Comparison of ENCODE assay signal across 17 cellular contexts in genomic region chr1:179870870-179871269, GRCh38. TPM values are rescaled to one million over a fixed set of nuclear protein-coding genes. Genes with fewer than 3 reads are reported as not detected.
A peak's percentile ranks its signal among the peaks of the same experiment; 100 is the strongest.
DNase-seq lines count a peak whose midpoint lies in the region; ATAC-seq and TF ChIP-seq lines count a peak whose summit lies in the region.
"Had no signal": no experiment of that assay in that cellular context is flagged by ENCODE, and none has a peak within 500 bp of the region (broad histone marks: within the 10 kb centered on the region; RNA-seq: fewer than 3 reads in every experiment).

No MANE protein-coding gene starts in this region.

- H3K4me3 ChIP-seq in Karpas-422 (ENCODE audit: low read length) (no peak overlapping the region), psoas muscle (peak overlapping the region; percentile 9)
- H3K4me3 ChIP-seq: GM23248 had no signal

- H3K27me3 ChIP-seq in Karpas-422 (ENCODE audit: low read length): no peaks in the 10 kb centered on the region
- no peaks in the 10 kb centered on the region for H3K27me3 ChIP-seq in psoas muscle (ENCODE audit: insufficient read depth in 3 of 3, low read length in 2 of 3)

- intact Hi-C loops in activated CD4-positive, alpha-beta T cell treated with anti-CD3 and anti-CD28 coated beads, Interleukin-2, amount 10 ng/mL, durations not matched to agents 24 days and 14 days (cut with micrococcal nuclease): no loop called here
- intact Hi-C loops in psoas muscle (cut with DNase I): no loop called here

- H3K4me1 ChIP-seq in Karpas-422 (ENCODE audit: low read length) (peaks cover 45% of the 10 kb centered on the region), psoas muscle (peaks cover 63% of the 10 kb centered on the region)

- H3K4me2 ChIP-seq in Karpas-422 (ENCODE audit: low read depth, low read length, poor library complexity, severe bottlenecking): peak overlapping the region; percentile 37

- peaks cover 93% of the 10 kb centered on the region for H3K79me2 ChIP-seq in Karpas-422 (ENCODE audit: low read length)

- ATAC-seq in psoas muscle (no peak), GM18517 (IDR thresholded peaks at IDR 0.05; ENCODE audit: unreplicated experiment) (no peak), HG02885 (IDR thresholded peaks at IDR 0.05; ENCODE audit: poor library complexity, unreplicated experiment) (no peak)

- no peaks in the 10 kb centered on the region for H3K9me2 ChIP-seq in Karpas-422 (replicated peaks; ENCODE audit: insufficient read depth, low read length)

- H3K27ac Mint-ChIP-seq in activated CD4-positive, alpha-beta T cell treated with anti-CD3 and anti-CD28 coated beads, Interleukin-2, amount 10 ng/mL, durations not matched to agents 24 days and 14 days: no peak overlapping the region
- no peak overlapping the region for H3K27ac Mint-ChIP-seq in activated CD4-positive, alpha-beta T cell treated with anti-CD3 and anti-CD28 coated beads, Interleukin-2, amount 10 ng/mL, durations not matched to agents 7 days and 5 days
- H3K27ac Mint-ChIP-seq: CD4-positive, alpha-beta T cell had no signal

- peaks cover 35% of the 10 kb centered on the region for H3K36me3 Mint-ChIP-seq in activated CD4-positive, alpha-beta T cell treated with anti-CD3 and anti-CD28 coated beads, Interleukin-2, amount 10 ng/mL, durations not matched to agents 24 days and 14 days (ENCODE audit: low read depth)
- H3K36me3 Mint-ChIP-seq in activated CD4-positive, alpha-beta T cell treated with anti-CD3 and anti-CD28 coated beads, Interleukin-2, amount 10 ng/mL, durations not matched to agents 7 days and 5 days (ENCODE audit: low read depth): peaks cover 25% of the 10 kb centered on the region

- peaks cover 42% of the 10 kb centered on the region; the same call in 1 of the 2 replicates for H3K36me3 ChIP-seq in Karpas-422 (ENCODE audit: insufficient read depth, low read length)
- peaks cover 8 to 64% of the 10 kb centered on the region in 2 donors for H3K36me3 ChIP-seq in psoas muscle (ENCODE audit: insufficient read depth in 1 of 2, low read depth in 1 of 2)

- no peak overlapping the region for H3K4me3 Mint-ChIP-seq in activated CD4-positive, alpha-beta T cell treated with anti-CD3 and anti-CD28 coated beads, Interleukin-2, amount 10 ng/mL, durations not matched to agents 24 days and 14 days
- no peak overlapping the region for H3K4me3 Mint-ChIP-seq in activated CD4-positive, alpha-beta T cell treated with anti-CD3 and anti-CD28 coated beads, Interleukin-2, amount 10 ng/mL, durations not matched to agents 7 days and 5 days
- H3K4me3 Mint-ChIP-seq: CD4-positive, alpha-beta T cell had no signal

- 70 to 84% (median 82%) methylated on average over 1 of the region's 1 CpG for WGBS in psoas muscle, 3 donors

- peaks cover 17% of the 10 kb centered on the region for H3K4me1 Mint-ChIP-seq in activated CD4-positive, alpha-beta T cell treated with anti-CD3 and anti-CD28 coated beads, Interleukin-2, amount 10 ng/mL, durations not matched to agents 24 days and 14 days
- peaks cover 33% of the 10 kb centered on the region for H3K4me1 Mint-ChIP-seq in activated CD4-positive, alpha-beta T cell treated with anti-CD3 and anti-CD28 coated beads, Interleukin-2, amount 10 ng/mL, durations not matched to agents 7 days and 5 days

- no peaks in the 10 kb centered on the region for H3K9me3 Mint-ChIP-seq in activated CD4-positive, alpha-beta T cell treated with anti-CD3 and anti-CD28 coated beads, Interleukin-2, amount 10 ng/mL, durations not matched to agents 24 days and 14 days
- H3K9me3 Mint-ChIP-seq in activated CD4-positive, alpha-beta T cell treated with anti-CD3 and anti-CD28 coated beads, Interleukin-2, amount 10 ng/mL, durations not matched to agents 7 days and 5 days: no peaks in the 10 kb centered on the region
- H3K9me3 Mint-ChIP-seq: CD4-positive, alpha-beta T cell had no signal

- H3K9ac ChIP-seq in Karpas-422 (ENCODE audit: low read length): no peak overlapping the region
- H3K9ac ChIP-seq: GM23248 had no signal

- H4K20me1 ChIP-seq in Karpas-422 (ENCODE audit: insufficient read depth, low read depth, low read length): peaks cover under 1% of the 10 kb centered on the region; the same call in 1 of the 2 replicates

- no peak for TF ChIP-seq CTCF in psoas muscle (IDR thresholded peaks at IDR 0.05)

- H3K9me3 ChIP-seq in Karpas-422 (ENCODE audit: low read length) (no peaks in the 10 kb centered on the region), psoas muscle (no peaks in the 10 kb centered on the region)
- H3K9me3 ChIP-seq: Caco-2 had no signal

- no peak overlapping the region for H2AFZ ChIP-seq in Karpas-422 (ENCODE audit: low read length)
- H2AFZ ChIP-seq: GM23248 had no signal

- no peaks in the 10 kb centered on the region for H3K27me3 Mint-ChIP-seq in activated CD4-positive, alpha-beta T cell treated with anti-CD3 and anti-CD28 coated beads, Interleukin-2, amount 10 ng/mL, durations not matched to agents 24 days and 14 days
- H3K27me3 Mint-ChIP-seq in activated CD4-positive, alpha-beta T cell treated with anti-CD3 and anti-CD28 coated beads, Interleukin-2, amount 10 ng/mL, durations not matched to agents 7 days and 5 days: no peaks in the 10 kb centered on the region
- H3K27me3 Mint-ChIP-seq: CD4-positive, alpha-beta T cell had no signal

- H3K27ac ChIP-seq in Karpas-422 (ENCODE audit: low read length): peak overlapping the region; percentile 57
- H3K27ac ChIP-seq in psoas muscle: peak overlapping the region; percentile 58
- H3K27ac ChIP-seq: GM23248 had no signal

- CTCF ChIA-PET in activated CD4-positive, alpha-beta T cell treated with anti-CD3 and anti-CD28 coated beads, Interleukin-2, amount 10 ng/mL, durations not matched to agents 7 days and 5 days (lab: Charles Lee): no interaction called here

- DNase-seq in activated CD4-positive, alpha-beta T cell treated with anti-CD3 and anti-CD28 coated beads, Interleukin-2, amount 10 ng/mL, durations not matched to agents 24 days and 14 days: peak; percentile 30
- DNase-seq in activated CD4-positive, alpha-beta T cell treated with anti-CD3 and anti-CD28 coated beads, Interleukin-2, amount 10 ng/mL, durations not matched to agents 7 days and 5 days: no peak
- no peak for DNase-seq in Karpas-422
- peak; percentile 17 for DNase-seq in NCI-H2227 treated with DMSO at 0.1 percent for 48 hours (lab: John Stamatoyannopoulos, UW)
- no peak for DNase-seq in psoas muscle
- no peak for DNase-seq in pons (ENCODE audit: low spot score)
- DNase-seq: Caco-2; CD4-positive, alpha-beta T cell; GF-D8; GM23248; HCEC 1CT; NCI-H748 treated with DMSO at 0.1 percent for 48 hours; OCI-M1; SIG-M5; T-helper 1 cell had no signal

- POLR2A ChIA-PET in activated CD4-positive, alpha-beta T cell treated with anti-CD3 and anti-CD28 coated beads, Interleukin-2, amount 10 ng/mL, durations not matched to agents 7 days and 5 days (lab: Charles Lee): no interaction called here

RNA-seq across cellular contexts. Expression of gene TOR1AIP2, which starts 6.7 kb away (rescaled TPM):
- total RNA-seq in activated CD4-positive, alpha-beta T cell treated with anti-CD3 and anti-CD28 coated beads, Interleukin-2, amount 10 ng/mL, durations not matched to agents 24 days and 14 days: 57.0 and 57.5 TPM in 2 replicates
- 10 to 100 TPM; 49.2 to 49.3 TPM for total RNA-seq in activated CD4-positive, alpha-beta T cell treated with anti-CD3 and anti-CD28 coated beads, Interleukin-2, amount 10 ng/mL, durations not matched to agents 7 days and 5 days
- total RNA-seq in Karpas-422 (2014; rRNA removed; shearing (Covaris generic); ENCODE audit: low replicate concordance): 39.0 and 67.3 TPM in 2 replicates
- total RNA-seq in psoas muscle: 10 to 100 TPM; 56.4 to 98.3 (median 67.5) TPM
- 10 to 100 TPM; 10.9 to 57.2 (median 27.3) TPM for polyA plus RNA-seq in psoas muscle

RNA-seq across cellular contexts. Expression of gene TOR1AIP1, which starts 11.2 kb away (rescaled TPM):
- 69.2 and 77.2 TPM in 2 replicates for total RNA-seq in activated CD4-positive, alpha-beta T cell treated with anti-CD3 and anti-CD28 coated beads, Interleukin-2, amount 10 ng/mL, durations not matched to agents 24 days and 14 days
- total RNA-seq in activated CD4-positive, alpha-beta T cell treated with anti-CD3 and anti-CD28 coated beads, Interleukin-2, amount 10 ng/mL, durations not matched to agents 7 days and 5 days: 10 to 100 TPM; 70.2 to 91.1 TPM
- 22.6 and 51.0 TPM in 2 replicates for total RNA-seq in Karpas-422 (2014; rRNA removed; shearing (Covaris generic); ENCODE audit: low replicate concordance)
- 10 to 100 TPM; 35.1 to 59.6 (median 53.3) TPM for total RNA-seq in psoas muscle
- 10 to 100 TPM; 15.5 to 33.4 (median 30.8) TPM for polyA plus RNA-seq in psoas muscle

Comparison
In these comparisons a context has a peak if more than half of its experiments do, and no peak if none do; other contexts are left out.
1. DNase-seq: peak in activated CD4-positive, alpha-beta T cell treated with anti-CD3 and anti-CD28 coated beads, Interleukin-2, amount 10 ng/mL, durations not matched to agents 24 days and 14 days (single experiment) and NCI-H2227 treated with DMSO at 0.1 percent for 48 hours (single experiment); none in activated CD4-positive, alpha-beta T cell treated with anti-CD3 and anti-CD28 coated beads, Interleukin-2, amount 10 ng/mL, durations not matched to agents 7 days and 5 days (single experiment), Karpas-422 (single experiment), psoas muscle (0 of 2) and pons (single experiment).